Comparison of ENCODE assay signal across 20 cellular contexts in the genomic region with DNA sequence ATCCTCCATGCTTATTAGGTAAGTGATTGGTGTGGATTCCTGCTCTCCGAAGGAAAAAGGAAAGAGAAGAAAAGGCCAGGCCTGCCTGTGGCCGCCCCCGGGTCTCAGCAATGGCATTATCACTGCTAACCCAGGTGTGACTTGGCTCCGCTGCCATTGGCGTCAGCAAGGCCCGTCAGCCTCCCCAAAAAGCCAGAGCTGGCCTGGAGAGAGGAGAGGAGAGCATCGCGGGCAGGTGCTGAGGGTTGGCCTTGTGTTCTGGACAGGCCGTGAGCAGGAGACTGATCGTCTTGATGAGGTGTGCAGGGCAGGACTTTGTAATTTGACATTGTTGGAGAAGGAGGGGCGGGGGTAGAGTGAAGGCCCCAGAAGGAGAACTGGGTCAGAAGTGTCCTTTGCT.
"Had no signal": no experiment of that assay in that cellular context is flagged by ENCODE, and none has a peak within 500 bp of the region (broad histone marks: within the 10 kb centered on the region; RNA-seq: fewer than 3 reads in every experiment).

No MANE protein-coding gene starts in this region.

- H3K36me3 ChIP-seq: adrenal gland, ascending aorta, neutrophil, pancreas, right lobe of liver, vagina had no signal

- H3K36me3 Mint-ChIP-seq: immature natural killer cell; stimulated activated memory B cell treated with anti-CD40 and anti-IgM and Interleukin-4, amounts not matched to agents 10 μg/mL and 1 μg/mL and 100 μg/mL, for 72 hours had no signal

- H3K4me3 ChIP-seq: adrenal gland, ascending aorta, pancreas, right lobe of liver, testis, vagina had no signal

- H3K4me1 ChIP-seq: adrenal gland, ascending aorta, foreskin keratinocyte, pancreas, right lobe of liver, vagina had no signal

- DNase-seq: activated naive CD4-positive, alpha-beta T cell; activated T-cell treated with anti-CD3 and anti-CD28 coated beads, Interleukin-2, amount 50 U/mL, for 1 hour; adrenal gland; cortex of kidney; foreskin keratinocyte; immature natural killer cell; pancreas; right lobe of liver; small intestine; stimulated activated CD4-positive, alpha-beta T cell treated with anti-CD3 and anti-CD28 coated beads, Interleukin-15, amount 100 ng/mL, for 24 hours; T-helper 9 cell; testis; trophoblast cell had no signal

- FAIRE-seq: bronchial epithelial cell, endometrium, pancreas, small intestine had no signal

- H3K9me3 ChIP-seq: adrenal gland, ascending aorta, neutrophil, pancreas, right lobe of liver, testis, vagina had no signal

- H3K9me3 Mint-ChIP-seq: immature natural killer cell had no signal

- H3K27ac ChIP-seq: adrenal gland, ascending aorta, foreskin keratinocyte, neutrophil, pancreas, right lobe of liver, testis, vagina had no signal

- H3K4me3 Mint-ChIP-seq: activated naive CD8-positive, alpha-beta T cell; immature natural killer cell; stimulated activated memory B cell treated with anti-CD40 and anti-IgM and Interleukin-4, amounts not matched to agents 10 μg/mL and 1 μg/mL and 100 μg/mL, for 72 hours had no signal

- ATAC-seq: foreskin keratinocyte; pancreas; right lobe of liver; stimulated activated memory B cell treated with anti-CD40 and anti-IgM and Interleukin-4, amounts not matched to agents 10 μg/mL and 1 μg/mL and 100 μg/mL, for 72 hours had no signal

- H3K27me3 ChIP-seq: adrenal gland, ascending aorta, pancreas, right lobe of liver, testis, vagina had no signal

- H3K27ac Mint-ChIP-seq: activated naive CD8-positive, alpha-beta T cell; immature natural killer cell; stimulated activated memory B cell treated with anti-CD40 and anti-IgM and Interleukin-4, amounts not matched to agents 10 μg/mL and 1 μg/mL and 100 μg/mL, for 72 hours had no signal
